1 cellular context compared by ENCODE assay signal in the genomic region with DNA sequence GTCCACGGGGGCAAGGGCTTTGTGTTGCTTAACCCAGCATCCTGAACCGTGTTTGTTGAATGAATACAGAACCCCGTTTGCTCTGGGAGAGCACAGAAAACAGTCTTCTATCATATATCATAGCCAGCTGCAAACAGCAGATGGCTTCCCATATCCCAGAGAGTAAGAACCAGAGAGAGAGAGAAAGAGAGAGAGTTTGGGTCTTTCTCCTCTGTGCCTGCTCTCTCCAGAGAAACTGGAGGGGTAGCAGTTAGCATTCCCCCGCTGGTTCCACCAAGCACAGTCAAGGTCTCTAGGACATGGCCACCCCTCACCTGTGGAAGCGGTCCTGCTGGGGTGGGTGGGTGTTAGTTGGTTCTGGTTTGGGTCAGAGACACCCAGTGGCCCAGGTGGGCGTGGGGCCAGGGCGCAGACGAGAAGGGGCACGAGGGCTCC.
TF ChIP-seq lines count a peak whose summit lies in the region.

No MANE protein-coding gene starts in this region.

TF ChIP-seq in IMR-90, 13 proteins besides CTCF, POLR2A, EP300 and RAD21 (continued from another document):
- TF ChIP-seq RFX5 (IDR thresholded peaks at IDR 0.05; ENCODE audit: low read depth, low read length) (no peak), FOS (IDR thresholded peaks at IDR 0.05; ENCODE audit: low read depth, low read length) (no peak), RCOR1 (IDR thresholded peaks at IDR 0.05; ENCODE audit: insufficient replicate concordance, low read length) (no peak), MAFK (IDR thresholded peaks at IDR 0.05; ENCODE audit: low read depth, low read length) (no peak), BHLHE40 (IDR thresholded peaks at IDR 0.05; ENCODE audit: low read depth, low read length) (no peak), CHD1 (IDR thresholded peaks at IDR 0.05; ENCODE audit: low read depth, low read length) (no peak), USF2 (IDR thresholded peaks at IDR 0.05; ENCODE audit: low read depth, low read length) (no peak), NFE2L2 (IDR thresholded peaks at IDR 0.05; ENCODE audit: low read depth, low read length) (no peak), MXI1 (IDR thresholded peaks at IDR 0.05; ENCODE audit: borderline replicate concordance, low read depth, low read length) (no peak)
